32 cellular contexts compared by ENCODE assay signal in the genomic region with DNA sequence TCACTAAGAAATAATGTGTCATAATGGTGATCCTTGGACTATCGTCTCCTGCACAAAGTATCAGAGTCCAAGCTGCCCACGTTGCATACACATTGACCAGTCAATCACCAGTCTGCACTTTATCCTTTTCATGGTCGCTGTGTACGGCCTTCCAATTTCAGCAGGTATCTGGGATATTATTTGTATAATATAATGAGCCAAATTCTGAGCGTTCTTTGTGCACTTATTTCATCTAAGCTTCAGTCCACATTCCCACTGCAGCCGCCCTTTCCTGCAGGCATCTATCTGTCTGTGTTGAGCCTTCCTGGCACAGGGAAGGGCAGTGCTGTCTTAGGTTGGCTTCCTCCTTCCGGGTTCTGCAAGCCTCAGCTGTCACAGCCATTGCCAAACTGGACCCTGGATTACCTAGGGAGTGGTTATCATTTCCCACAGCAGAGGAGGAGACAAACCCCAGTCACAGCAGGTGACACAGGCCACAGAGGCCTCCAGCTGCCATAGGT.
"Had no signal": no experiment of that assay in that cellular context is flagged by ENCODE, and none has a peak within 500 bp of the region (broad histone marks: within the 10 kb centered on the region; RNA-seq: fewer than 3 reads in every experiment).

No MANE protein-coding gene starts in this region.

- H3K4me3 ChIP-seq: adrenal gland, body of pancreas, cardiac muscle cell, coronary artery, dorsolateral prefrontal cortex, heart left ventricle, left lung, lung, pancreas, prostate gland, suprapubic skin, tibial nerve had no signal

- DNase-seq: activated CD4-positive, alpha-beta T cell treated with anti-CD3 and anti-CD28 coated beads for 4 hours; activated CD4-positive, alpha-beta T cell treated with anti-CD3 and anti-CD28 coated beads, Interleukin-2, amount 50 U/mL, for 48 hours; activated CD8-positive, alpha-beta memory T cell treated with anti-CD3 and anti-CD28 coated beads for 24 hours; activated effector memory CD4-positive, alpha-beta T cell treated with Interleukin-2 at 50 U/mL for 16 hours; activated naive CD4-positive, alpha-beta T cell treated with Interleukin-2 at 50 U/mL for 16 hours; activated naive CD8-positive, alpha-beta T cell treated with anti-CD3 and anti-CD28 coated beads for 36 hours; adrenal gland; body of pancreas; cerebellar nuclear complex; effector memory CD8-positive, alpha-beta T cell; foreskin fibroblast; left lung; mesendoderm; naive B cell; nephron progenitor cell; pancreas; retina; stimulated activated CD4-positive, alpha-beta T cell treated with anti-CD3 and anti-CD28 coated beads, Interleukin-15, amount 100 ng/mL, for 24 hours; stimulated activated CD4-positive, alpha-beta T cell treated with anti-CD3 and anti-CD28 coated beads, Interleukin-2, amount 100 ng/mL, for 24 hours; stimulated activated naive CD4-positive, alpha-beta T cell; T-helper 9 cell had no signal

- H3K4me1 ChIP-seq: adrenal gland, pancreas, prostate gland, suprapubic skin had no signal

- H3K36me3 ChIP-seq: adrenal gland, cardiac muscle cell, heart left ventricle, left lung, pancreas, prostate gland, suprapubic skin, tibial nerve had no signal

- H3K9me3 ChIP-seq: adrenal gland, body of pancreas, heart left ventricle, left lung, pancreas, prostate gland, suprapubic skin, tibial nerve had no signal

- H3K27ac ChIP-seq: adrenal gland, body of pancreas, cardiac muscle cell, coronary artery, dorsolateral prefrontal cortex, heart left ventricle, left lung, pancreas, prostate gland, suprapubic skin, VCaP had no signal

- ATAC-seq: body of pancreas; effector memory CD8-positive, alpha-beta T cell; heart left ventricle; left lung; pancreas had no signal

- FAIRE-seq: endothelial cell of umbilical vein, pancreas, TTC549 had no signal

- H3K27me3 ChIP-seq: adrenal gland, body of pancreas, cardiac muscle cell, heart left ventricle, left lung, pancreas, suprapubic skin, tibial nerve had no signal
